8 cellular contexts compared by ENCODE assay signal in genomic region chr7:129433823-129434171, GRCh38. TPM values are rescaled to one million over a fixed set of nuclear protein-coding genes. Genes with fewer than 3 reads are reported as not detected.
DNase-seq lines count a peak whose midpoint lies in the region; ATAC-seq and TF ChIP-seq lines count a peak whose summit lies in the region.

No MANE protein-coding gene starts in this region.

- TF ChIP-seq CTCF in CD14-positive monocyte (IDR thresholded peaks at IDR 0.05), result no peak
- TF ChIP-seq CTCF in WTC11 (IDR thresholded peaks at IDR 0.05), result no peak
- TF ChIP-seq CTCF in right atrium auricular region (IDR thresholded peaks at IDR 0.05), result no peak

- H3K9me3 Mint-ChIP-seq in CD14-positive monocyte, result no peaks in the 10 kb centered on the region
- H3K9me3 Mint-ChIP-seq in WTC11, result no peaks in the 10 kb centered on the region

- H3K4me2 ChIP-seq in skeletal muscle satellite cell (ENCODE audit: low read length), result peak overlapping the region; percentile 99

- H3K27ac ChIP-seq in right atrium auricular region, result peak overlapping the region; percentile 77 to 83

- peaks cover 0 to 17% of the 10 kb centered on the region in 2 donors for H3K4me1 ChIP-seq in right atrium auricular region
- peaks cover 35% of the 10 kb centered on the region for H3K4me1 ChIP-seq in skeletal muscle satellite cell (ENCODE audit: control insufficient read depth, insufficient read depth, low read length)

- POLR2A ChIA-PET in WTC11 (lab: Charles Lee), result interaction anchor here (0.9 to 1.8 kb wide), 8 partner anchors 30 to 515 kb away, joined by 3 to 5 read pairs (median 4); partner anchors contain the start of gene AHCYL2

- DNase-seq in CD14-positive monocyte (ENCODE audit: low spot score) (no peak), WTC11 (ENCODE audit: low spot score) (peak; percentile 74), right atrium auricular region (ENCODE audit: low spot score) (no peak), posterior vena cava (ENCODE audit: low spot score) (no peak), SHP77 treated with DMSO at 0.1 percent for 48 hours (lab: John Stamatoyannopoulos, UW) (no peak)

- H3K27me3 ChIP-seq in right atrium auricular region, result no peaks in the 10 kb centered on the region
- no peaks in the 10 kb centered on the region for H3K27me3 ChIP-seq in skeletal muscle satellite cell (ENCODE audit: control insufficient read depth, insufficient read depth, low read length)

- H3K4me3 ChIP-seq in right atrium auricular region, result peak overlapping the region; percentile 66 to 83
- H3K4me3 ChIP-seq in skeletal muscle satellite cell (ENCODE audit: low read length), result peak overlapping the region; percentile 83

- H3K4me3 Mint-ChIP-seq in CD14-positive monocyte, result peak overlapping the region; percentile 90 to 98
- peak overlapping the region; percentile 86 for H3K4me3 Mint-ChIP-seq in WTC11

- ATAC-seq in GM19372 (IDR thresholded peaks at IDR 0.05; ENCODE audit: low read depth, unreplicated experiment) (peak; percentile 54), HG03354 (IDR thresholded peaks at IDR 0.05; ENCODE audit: poor library complexity, severe bottlenecking, unreplicated experiment) (peak; percentile 68), WTC11 (peak; percentile 78)

- peak overlapping the region; percentile 87 for H3K9ac ChIP-seq in skeletal muscle satellite cell (ENCODE audit: low read depth, low read length)

- H3K27ac Mint-ChIP-seq in CD14-positive monocyte (peak overlapping the region in 3 of 7 donors; percentile 68 to 78 (median 69)), WTC11 (peak overlapping the region; percentile 94)

- intact Hi-C loops in CD14-positive monocyte (cut with micrococcal nuclease), result loop anchor here in 1 of 2 donors (5.0 kb wide), 1 partner anchor 51 kb away; no protein-coding TSS in a partner anchor
- intact Hi-C loops in posterior vena cava (cut with DNase I), result no loop called here

- H3K9me3 ChIP-seq in right atrium auricular region (no peaks in the 10 kb centered on the region), skeletal muscle satellite cell (replicated peaks; ENCODE audit: low read length) (no peaks in the 10 kb centered on the region)

- H3K36me3 Mint-ChIP-seq in CD14-positive monocyte (peaks cover 7 to 8% of the 10 kb centered on the region in 2 donors), WTC11 (no peaks in the 10 kb centered on the region)

- no peaks in the 10 kb centered on the region for H3K36me3 ChIP-seq in right atrium auricular region
- H3K36me3 ChIP-seq in skeletal muscle satellite cell (ENCODE audit: insufficient read depth, low read length), result peaks cover 3% of the 10 kb centered on the region

- peaks cover 39 to 48% (median 44%) of the 10 kb centered on the region in 3 donors for H3K27me3 Mint-ChIP-seq in CD14-positive monocyte (ENCODE audit: low read depth in 3 of 3)
- peaks cover 31% of the 10 kb centered on the region for H3K27me3 Mint-ChIP-seq in WTC11 (ENCODE audit: low read depth)

- H3K4me1 Mint-ChIP-seq in CD14-positive monocyte, result peaks cover 22% of the 10 kb centered on the region
- peaks cover 23% of the 10 kb centered on the region for H3K4me1 Mint-ChIP-seq in WTC11

- CTCF ChIA-PET in WTC11 (lab: Charles Lee), result interaction anchor here (0.6 to 2.8 kb wide), 31 partner anchors 10 to 399 kb away, joined by 3 to 36 read pairs (median 5); partner anchors contain the start of gene AHCYL2

TF ChIP-seq in WTC11, 78 proteins besides CTCF, POLR2A, EP300 and RAD21:
- TF ChIP-seq ARID4B (CRISPR knock-in tag; IDR thresholded peaks at IDR 0.05; ENCODE audit: borderline replicate concordance) (no peak), ETV6 (CRISPR knock-in tag; IDR thresholded peaks at IDR 0.05) (no peak), FOXK1 (CRISPR knock-in tag; IDR thresholded peaks at IDR 0.05) (0 out of 2 replicates have a peak, but pooled peaks have one; percentile 8), MAX (CRISPR knock-in tag; IDR thresholded peaks at IDR 0.05) (peak; percentile 65), NFE2L1 (CRISPR knock-in tag; IDR thresholded peaks at IDR 0.05) (peak; percentile 3; the same call in 1 of the 2 replicates), KAT7 (CRISPR knock-in tag; IDR thresholded peaks at IDR 0.05; ENCODE audit: borderline replicate concordance) (no peak), MXD4 (CRISPR knock-in tag; IDR thresholded peaks at IDR 0.05; ENCODE audit: borderline replicate concordance) (no peak), E2F4 (CRISPR knock-in tag; IDR thresholded peaks at IDR 0.05; ENCODE audit: borderline replicate concordance, low read depth) (no peak)
- TF ChIP-seq, protein P1, sequence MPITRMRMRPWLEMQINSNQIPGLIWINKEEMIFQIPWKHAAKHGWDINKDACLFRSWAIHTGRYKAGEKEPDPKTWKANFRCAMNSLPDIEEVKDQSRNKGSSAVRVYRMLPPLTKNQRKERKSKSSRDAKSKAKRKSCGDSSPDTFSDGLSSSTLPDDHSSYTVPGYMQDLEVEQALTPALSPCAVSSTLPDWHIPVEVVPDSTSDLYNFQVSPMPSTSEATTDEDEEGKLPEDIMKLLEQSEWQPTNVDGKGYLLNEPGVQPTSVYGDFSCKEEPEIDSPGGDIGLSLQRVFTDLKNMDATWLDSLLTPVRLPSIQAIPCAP (CRISPR knock-in tag; IDR thresholded peaks at IDR 0.05), result no peak
TF ChIP-seq in WTC11: peak in this region for 3.

RNA-seq across cellular contexts. Expression of gene STRIP2, which starts 0.4 kb away (rescaled TPM):
- under 1 TPM in 1 of 2 donors, not detected in 1; 0.11 TPM for polyA plus RNA-seq in CD14-positive monocyte
- total RNA-seq in WTC11 (2021) (6.5 to 7.7 TPM (median 7.6 TPM) in 3 replicates), right atrium auricular region (10 to 100 TPM in 1 of 2 donors, 1 to 10 TPM in 1; 8.5 to 11.3 TPM), posterior vena cava (under 1 TPM; 0.28 to 0.33 TPM)
- total RNA-seq in skeletal muscle satellite cell (2012; rRNA removed), result 8.7 and 17.7 TPM in 2 replicates
